Comparison of ENCODE assay signal across 11 cellular contexts in the genomic region with DNA sequence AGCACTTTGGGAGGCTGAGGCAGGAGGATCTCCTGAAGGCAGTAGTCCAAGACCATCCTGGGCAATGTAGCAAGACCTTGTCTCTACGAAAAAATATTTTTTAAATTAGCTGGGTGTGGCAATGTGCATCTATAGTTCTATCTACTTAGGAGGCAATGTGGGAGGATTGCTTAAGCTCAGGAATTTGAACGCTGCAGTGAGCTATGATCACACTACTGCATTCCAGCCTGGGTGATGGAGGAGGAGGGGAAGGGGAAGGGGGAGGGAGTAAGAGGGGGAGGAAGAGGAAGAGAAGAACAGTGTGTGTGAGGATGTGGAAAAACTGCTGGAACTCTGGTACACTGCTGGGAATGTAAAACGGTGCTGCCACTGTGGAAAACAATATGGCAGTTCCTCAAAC. TPM values are rescaled to one million over a fixed set of nuclear protein-coding genes. Genes with fewer than 3 reads are reported as not detected.
A peak's percentile ranks its signal among the peaks of the same experiment; 100 is the strongest.
DNase-seq lines count a peak whose midpoint lies in the region; ATAC-seq, FAIRE-seq and TF ChIP-seq lines count a peak whose summit lies in the region.
"Had no signal": no experiment of that assay in that cellular context is flagged by ENCODE, and none has a peak within 500 bp of the region (broad histone marks: within the 10 kb centered on the region; RNA-seq: fewer than 3 reads in every experiment).

No MANE protein-coding gene starts in this region.

- TF ChIP-seq CTCF in GM13977 (IDR thresholded peaks at IDR 0.05; ENCODE audit: extremely low read depth, insufficient read depth, missing control alignments), result no peak
- TF ChIP-seq CTCF in kidney (IDR thresholded peaks at IDR 0.05; ENCODE audit: borderline replicate concordance, extremely low read depth, insufficient read depth), result no peak

- WGBS in thymus, result 73% methylated on average over 3 of the region's 3 CpGs

- peaks cover 15% of the 10 kb centered on the region for H3K36me3 ChIP-seq in thymus (ENCODE audit: control insufficient read depth, insufficient read depth)
- H3K36me3 ChIP-seq in kidney (ENCODE audit: control insufficient read depth in 1 of 2, insufficient read depth in 2 of 2, low read length in 2 of 2), result no peaks in the 10 kb centered on the region

- H3K9ac ChIP-seq in kidney (ENCODE audit: low read length in 2 of 2), result no peak overlapping the region

- H3K27ac ChIP-seq in thymus (ENCODE audit: low read depth) (peak overlapping the region; percentile 42), kidney (ENCODE audit: low read depth in 2 of 2, low read length in 2 of 2) (no peak overlapping the region)

- in situ Hi-C loops in T47D (cut with HindIII; ENCODE audit: low pct_unique_long_range_greater_than_20kb, low sequenced_read_pairs) (no loop called here), GM13977 (cut with MboI; ENCODE audit: low pct_unique_long_range_greater_than_20kb, low sequenced_read_pairs, unreplicated experiment) (no loop called here)

- H3K4me1 ChIP-seq in thymus (ENCODE audit: control insufficient read depth, insufficient read depth, low read length) (no peaks in the 10 kb centered on the region), kidney (ENCODE audit: control insufficient read depth in 1 of 2, insufficient read depth in 1 of 2, low read depth in 1 of 2, low read length in 2 of 2) (no peaks in the 10 kb centered on the region)

- peak; percentile 84 for DNase-seq in HCEC 1CT
- peak; percentile 16 to 73 for DNase-seq in T47D (ENCODE audit: low read depth in 1 of 2, low spot score in 1 of 2)
- peak; percentile 72 for DNase-seq in kidney tubule cell (ENCODE audit: low spot score)
- no peak for DNase-seq in GM13977 (ENCODE audit: low spot score)
- DNase-seq in kidney, result no peak
- DNase-seq: activated CD4-positive, CD25-positive, alpha-beta regulatory T cell treated with anti-CD3 and anti-CD28 coated beads, Interleukin-2, amount 50 U/mL, for 72 hours; GOT3; NCI-H82 had no signal

- ATAC-seq in GM21423 (IDR thresholded peaks at IDR 0.05; ENCODE audit: unreplicated experiment), result no peak
- no peak for ATAC-seq in GM21825 (IDR thresholded peaks at IDR 0.05; ENCODE audit: unreplicated experiment)

- no peak overlapping the region for H3K4me3 ChIP-seq in thymus (ENCODE audit: low read length)
- no peak overlapping the region for H3K4me3 ChIP-seq in kidney (ENCODE audit: low read length in 2 of 2)

- H3K9me3 ChIP-seq in thymus (ENCODE audit: control insufficient read depth) (no peaks in the 10 kb centered on the region), kidney (ENCODE audit: control insufficient read depth in 1 of 2, low read length in 2 of 2) (no peaks in the 10 kb centered on the region)

- H3K27me3 ChIP-seq in thymus (ENCODE audit: control insufficient read depth, insufficient read depth), result no peaks in the 10 kb centered on the region

- intact Hi-C loops in kidney (cut with DNase I), result no loop called here

- no peak for FAIRE-seq in kidney (lab: Jason Lieb, UNC)

RNA-seq across cellular contexts. Expression of a gene that starts 9.2 kb away (rescaled TPM):
- polyA plus RNA-seq in thymus (6.7 TPM), kidney (ENCODE audit: insufficient read depth, low read depth, low replicate concordance) (12.3 TPM)
- total RNA-seq in kidney, result 10.3 TPM

RNA-seq across cellular contexts. Expression of a gene that starts 12.3 kb away (rescaled TPM):
- 5.7 TPM for polyA plus RNA-seq in thymus
- total RNA-seq in kidney, result 3.7 TPM
- polyA plus RNA-seq in kidney (ENCODE audit: insufficient read depth, low read depth, low replicate concordance), result 10.3 TPM

RNA-seq across cellular contexts. Expression of a gene that starts 12.9 kb away (rescaled TPM):
- polyA plus RNA-seq in thymus (2.4 TPM), kidney (ENCODE audit: insufficient read depth, low read depth, low replicate concordance) (0.58 TPM)
- total RNA-seq in kidney, result 0.69 TPM

RNA-seq across cellular contexts. Expression of a gene that starts 27.8 kb away (rescaled TPM):
- polyA plus RNA-seq in thymus, result 33.9 TPM
- 21.5 TPM for total RNA-seq in kidney
- polyA plus RNA-seq in kidney (ENCODE audit: insufficient read depth, low read depth, low replicate concordance), result 21.7 TPM

RNA-seq across cellular contexts. Expression of a gene that starts 33.2 kb away (rescaled TPM):
- polyA plus RNA-seq in thymus (5.8 TPM), kidney (ENCODE audit: insufficient read depth, low read depth, low replicate concordance) (15.7 TPM)
- 7.0 TPM for total RNA-seq in kidney

Comparison
In these comparisons a context has a peak if more than half of its experiments do, and no peak if none do; other contexts are left out.
1. DNase-seq: peak in HCEC 1CT (single experiment), T47D (2 of 2) and kidney tubule cell (single experiment); none in GM13977 (single experiment) and kidney (single experiment).